Comparison of ENCODE assay signal across 18 cellular contexts in the genomic region with DNA sequence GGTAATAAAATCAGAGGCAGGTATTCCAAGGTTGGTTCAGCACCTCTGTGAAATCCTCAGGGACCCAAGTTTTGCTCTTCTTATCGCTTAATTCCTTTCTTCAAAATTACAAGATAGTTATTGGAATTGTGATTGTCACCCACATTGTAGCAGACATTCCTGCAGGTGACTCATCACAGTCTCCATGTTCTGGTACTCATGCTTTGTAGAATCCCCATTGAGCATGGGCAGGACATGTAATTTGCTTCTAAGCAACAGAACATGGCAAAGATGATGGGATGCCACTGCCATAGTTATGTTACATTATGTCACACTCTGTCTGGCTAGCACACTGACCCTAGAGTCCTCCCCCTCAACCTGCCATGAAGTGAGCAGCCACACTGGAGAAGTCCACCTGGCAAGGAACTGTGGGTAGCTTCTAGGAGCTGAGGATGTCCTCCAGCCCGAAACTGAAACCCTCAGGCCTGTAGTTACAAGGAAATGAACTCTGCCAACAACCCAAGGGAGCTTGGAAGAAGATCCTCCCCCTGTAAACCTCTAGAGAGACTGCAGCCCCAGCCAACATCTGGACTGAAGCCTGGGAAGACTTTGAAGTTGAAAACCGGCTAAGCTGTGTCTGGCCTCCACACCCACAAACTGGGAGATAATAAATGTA. TPM values are rescaled to one million over a fixed set of nuclear protein-coding genes. Genes with fewer than 3 reads are reported as not detected.
DNase-seq lines count a peak whose midpoint lies in the region; ATAC-seq and TF ChIP-seq lines count a peak whose summit lies in the region.
"Had no signal": no experiment of that assay in that cellular context is flagged by ENCODE, and none has a peak within 500 bp of the region (broad histone marks: within the 10 kb centered on the region; RNA-seq: fewer than 3 reads in every experiment).

No MANE protein-coding gene starts in this region.

- H3F3A ChIP-seq in Loucy (ENCODE audit: low read depth): no peaks in the 10 kb centered on the region

- peak overlapping the region; percentile 4; the same call in 1 of the 2 replicates for H2AFZ ChIP-seq in Loucy (ENCODE audit: low read length)

- DNase-seq in choroid plexus epithelial cell (ENCODE audit: low read depth) (peak; percentile 70), right cardiac atrium (no peak), GM13977 (ENCODE audit: low spot score) (no peak), T-helper 1 cell (no peak)
- DNase-seq in activated CD4-positive, alpha-beta T cell treated with anti-CD3 and anti-CD28 coated beads for 48 hours: no peak
- no peak for DNase-seq in activated naive CD8-positive, alpha-beta T cell treated with anti-CD3 and anti-CD28 coated beads, Interleukin-2, amount 50 U/mL, for 24 hours
- DNase-seq: activated CD4-positive, alpha-beta T cell treated with anti-CD3 and anti-CD28 coated beads, Interleukin-2, amount 50 U/mL, for 1 hour; activated CD8-positive, alpha-beta memory T cell treated with anti-CD3 and anti-CD28 coated beads, Interleukin-2, amount 50 U/mL, for 48 hours; activated gamma-delta T cell treated with Interleukin-2 at 50 U/mL for 16 hours; DMS79; left lung; NCI-H524 treated with DMSO at 0.1 percent for 48 hours; SIG-M5; testis had no signal

- no peaks in the 10 kb centered on the region for H3K9me3 ChIP-seq in BLaER1 treated with 17β-estradiol and CSF1 and Interleukin-3, amounts not matched to agents 10 nM and 100 nM (replicated peaks in 1 of 11)
- no peaks in the 10 kb centered on the region for H3K9me3 ChIP-seq in Loucy (ENCODE audit: insufficient read depth, low read depth, low read length)
- no peaks in the 10 kb centered on the region for H3K9me3 ChIP-seq in right cardiac atrium (ENCODE audit: control insufficient read depth, low read length)
- H3K9me3 ChIP-seq: left lung, testis had no signal

- H4K20me1 ChIP-seq in BLaER1 treated with 17β-estradiol and CSF1 and Interleukin-3, amounts not matched to agents 10 nM and 100 nM: no peaks in the 10 kb centered on the region
- no peaks in the 10 kb centered on the region for H4K20me1 ChIP-seq in Loucy (ENCODE audit: insufficient read depth, low read length, poor library complexity, severe bottlenecking)

- peaks cover 5% of the 10 kb centered on the region for H3K27me3 Mint-ChIP-seq in activated naive CD8-positive, alpha-beta T cell treated with anti-CD3 and anti-CD28 coated beads, Interleukin-2, amount 50 U/mL, for 24 hours

- no peaks in the 10 kb centered on the region for H3K36me3 Mint-ChIP-seq in activated naive CD8-positive, alpha-beta T cell treated with anti-CD3 and anti-CD28 coated beads, Interleukin-2, amount 50 U/mL, for 24 hours (ENCODE audit: low read depth)
- H3K36me3 Mint-ChIP-seq: stimulated activated effector memory CD8-positive, alpha-beta T cell treated with anti-CD3 and anti-CD28 coated beads, Interleukin-12 subunit alpha, Interleukin-12 subunit beta, amount 100 ng/mL, for 72 hours had no signal

- TF ChIP-seq CTCF in Loucy (conservative IDR thresholded peaks at IDR 0.05; ENCODE audit: low read length) (no peak), choroid plexus epithelial cell (conservative IDR thresholded peaks at IDR 0.05; ENCODE audit: low read depth, low read length) (no peak), GM13977 (IDR thresholded peaks at IDR 0.05; ENCODE audit: extremely low read depth, insufficient read depth, missing control alignments) (no peak)

- H3K27me3 ChIP-seq in BLaER1 treated with 17β-estradiol and CSF1 and Interleukin-3, amounts not matched to agents 10 nM and 100 nM: no peaks in the 10 kb centered on the region
- H3K27me3 ChIP-seq in Loucy (ENCODE audit: insufficient read depth, low read length, poor library complexity, severe bottlenecking) (no peaks in the 10 kb centered on the region), right cardiac atrium (ENCODE audit: control insufficient read depth, insufficient read depth) (no peaks in the 10 kb centered on the region)
- H3K27me3 ChIP-seq: left lung, testis had no signal

- H3K79me2 ChIP-seq in Loucy (ENCODE audit: insufficient read depth, low read length): no peaks in the 10 kb centered on the region

- peak overlapping the region in 10 of 11 experiments; percentile 3 to 63 (median 47); a peak in 16 of 22 replicates for H3K4me2 ChIP-seq in BLaER1 treated with 17β-estradiol and CSF1 and Interleukin-3, amounts not matched to agents 10 nM and 100 nM
- H3K4me2 ChIP-seq in Loucy (ENCODE audit: low read depth, low read length, poor library complexity, severe bottlenecking): no peak overlapping the region

- no peaks in the 10 kb centered on the region for H3K4me1 Mint-ChIP-seq in activated naive CD8-positive, alpha-beta T cell treated with anti-CD3 and anti-CD28 coated beads, Interleukin-2, amount 50 U/mL, for 24 hours
- H3K4me1 Mint-ChIP-seq: stimulated activated effector memory CD8-positive, alpha-beta T cell treated with anti-CD3 and anti-CD28 coated beads, Interleukin-12 subunit alpha, Interleukin-12 subunit beta, amount 100 ng/mL, for 72 hours had no signal

- no peak overlapping the region for H3K27ac Mint-ChIP-seq in activated naive CD8-positive, alpha-beta T cell treated with anti-CD3 and anti-CD28 coated beads, Interleukin-2, amount 50 U/mL, for 24 hours
- H3K27ac Mint-ChIP-seq: stimulated activated effector memory CD8-positive, alpha-beta T cell treated with anti-CD3 and anti-CD28 coated beads, Interleukin-12 subunit alpha, Interleukin-12 subunit beta, amount 100 ng/mL, for 72 hours had no signal

- in situ Hi-C loops in GM13977 (cut with MboI; ENCODE audit: low pct_unique_long_range_greater_than_20kb, low sequenced_read_pairs, unreplicated experiment): no loop called here

- H3K4me3 Mint-ChIP-seq in activated naive CD8-positive, alpha-beta T cell treated with anti-CD3 and anti-CD28 coated beads, Interleukin-2, amount 50 U/mL, for 24 hours: no peak overlapping the region
- H3K4me3 Mint-ChIP-seq: stimulated activated effector memory CD8-positive, alpha-beta T cell treated with anti-CD3 and anti-CD28 coated beads, Interleukin-12 subunit alpha, Interleukin-12 subunit beta, amount 100 ng/mL, for 72 hours had no signal

- H3K27ac ChIP-seq in BLaER1 treated with 17β-estradiol and CSF1 and Interleukin-3, amounts not matched to agents 10 nM and 100 nM: no peak overlapping the region
- H3K27ac ChIP-seq in right cardiac atrium (ENCODE audit: low read length): peak overlapping the region; percentile 4
- H3K27ac ChIP-seq: left lung, testis had no signal

- no peak overlapping the region for H3K4me3 ChIP-seq in BLaER1 treated with 17β-estradiol and CSF1 and Interleukin-3, amounts not matched to agents 10 nM and 100 nM
- H3K4me3 ChIP-seq in Loucy (ENCODE audit: low read length, poor library complexity, severe bottlenecking) (no peak overlapping the region), choroid plexus epithelial cell (ENCODE audit: low read depth, low read length) (no peak overlapping the region), right cardiac atrium (ENCODE audit: low read length) (no peak overlapping the region)
- H3K4me3 ChIP-seq: left lung, testis had no signal

- H3K9me3 Mint-ChIP-seq in activated naive CD8-positive, alpha-beta T cell treated with anti-CD3 and anti-CD28 coated beads, Interleukin-2, amount 50 U/mL, for 24 hours: no peaks in the 10 kb centered on the region

- no peaks in the 10 kb centered on the region for H3K36me3 ChIP-seq in BLaER1 treated with 17β-estradiol and CSF1 and Interleukin-3, amounts not matched to agents 10 nM and 100 nM
- no peaks in the 10 kb centered on the region for H3K36me3 ChIP-seq in Loucy (ENCODE audit: insufficient read depth, low read length)
- H3K36me3 ChIP-seq: left lung had no signal

- WGBS in right cardiac atrium: 55% methylated on average over 3 of the region's 3 CpGs

- H3K9ac ChIP-seq in BLaER1 treated with 17β-estradiol and CSF1 and Interleukin-3, amounts not matched to agents 10 nM and 100 nM: no peak overlapping the region
- no peak overlapping the region for H3K9ac ChIP-seq in Loucy (ENCODE audit: low read depth, low read length, poor library complexity, severe bottlenecking)

- peaks cover 4 to 13% (median 8%) of the 10 kb centered on the region in 10 experiments; a peak in 14 of 20 replicates for H3K4me1 ChIP-seq in BLaER1 treated with 17β-estradiol and CSF1 and Interleukin-3, amounts not matched to agents 10 nM and 100 nM
- H3K4me1 ChIP-seq in Loucy (ENCODE audit: insufficient read depth, low read length, poor library complexity, severe bottlenecking) (no peaks in the 10 kb centered on the region), right cardiac atrium (ENCODE audit: control insufficient read depth, insufficient read depth, low read length) (no peaks in the 10 kb centered on the region)
- H3K4me1 ChIP-seq: testis had no signal

- no peaks in the 10 kb centered on the region for H3K9me2 ChIP-seq in Loucy (replicated peaks; ENCODE audit: low read depth, low read length)

- intact Hi-C loops in right cardiac atrium (cut with DNase I): no loop called here

- ATAC-seq in right cardiac atrium: peak; percentile 51 to 72
- no peak for ATAC-seq in activated naive CD8-positive, alpha-beta T cell treated with anti-CD3 and anti-CD28 coated beads, Interleukin-2, amount 50 U/mL, for 24 hours
- ATAC-seq: left lung; stimulated activated effector memory CD8-positive, alpha-beta T cell treated with anti-CD3 and anti-CD28 coated beads, Interleukin-12 subunit alpha, Interleukin-12 subunit beta, amount 100 ng/mL, for 72 hours had no signal

RNA-seq across cellular contexts. Expression of a gene that starts 58.3 kb away (rescaled TPM):
- total RNA-seq in right cardiac atrium: 10 to 100 TPM; 43.6 to 82.5 (median 64.3) TPM
- 9.9 TPM for polyA plus RNA-seq in right cardiac atrium
- total RNA-seq: T-helper 1 cell treated with Interleukin-12 subunit alpha and Interleukin-12 subunit beta and Interleukin-4 antibody, amounts not matched to agents 30 ng/mL and 1 ng/mL, for 36 hours had no signal
